ENCODE assay signal across 1 cellular context in genomic region chr17:73284906-73285602, GRCh38.
TF ChIP-seq lines count a peak whose summit lies in the region.

No MANE protein-coding gene starts in this region.

TF ChIP-seq in GM23338, 12 proteins besides CTCF, POLR2A, EP300 and RAD21 (continued from another document):
- TF ChIP-seq, protein P1, sequence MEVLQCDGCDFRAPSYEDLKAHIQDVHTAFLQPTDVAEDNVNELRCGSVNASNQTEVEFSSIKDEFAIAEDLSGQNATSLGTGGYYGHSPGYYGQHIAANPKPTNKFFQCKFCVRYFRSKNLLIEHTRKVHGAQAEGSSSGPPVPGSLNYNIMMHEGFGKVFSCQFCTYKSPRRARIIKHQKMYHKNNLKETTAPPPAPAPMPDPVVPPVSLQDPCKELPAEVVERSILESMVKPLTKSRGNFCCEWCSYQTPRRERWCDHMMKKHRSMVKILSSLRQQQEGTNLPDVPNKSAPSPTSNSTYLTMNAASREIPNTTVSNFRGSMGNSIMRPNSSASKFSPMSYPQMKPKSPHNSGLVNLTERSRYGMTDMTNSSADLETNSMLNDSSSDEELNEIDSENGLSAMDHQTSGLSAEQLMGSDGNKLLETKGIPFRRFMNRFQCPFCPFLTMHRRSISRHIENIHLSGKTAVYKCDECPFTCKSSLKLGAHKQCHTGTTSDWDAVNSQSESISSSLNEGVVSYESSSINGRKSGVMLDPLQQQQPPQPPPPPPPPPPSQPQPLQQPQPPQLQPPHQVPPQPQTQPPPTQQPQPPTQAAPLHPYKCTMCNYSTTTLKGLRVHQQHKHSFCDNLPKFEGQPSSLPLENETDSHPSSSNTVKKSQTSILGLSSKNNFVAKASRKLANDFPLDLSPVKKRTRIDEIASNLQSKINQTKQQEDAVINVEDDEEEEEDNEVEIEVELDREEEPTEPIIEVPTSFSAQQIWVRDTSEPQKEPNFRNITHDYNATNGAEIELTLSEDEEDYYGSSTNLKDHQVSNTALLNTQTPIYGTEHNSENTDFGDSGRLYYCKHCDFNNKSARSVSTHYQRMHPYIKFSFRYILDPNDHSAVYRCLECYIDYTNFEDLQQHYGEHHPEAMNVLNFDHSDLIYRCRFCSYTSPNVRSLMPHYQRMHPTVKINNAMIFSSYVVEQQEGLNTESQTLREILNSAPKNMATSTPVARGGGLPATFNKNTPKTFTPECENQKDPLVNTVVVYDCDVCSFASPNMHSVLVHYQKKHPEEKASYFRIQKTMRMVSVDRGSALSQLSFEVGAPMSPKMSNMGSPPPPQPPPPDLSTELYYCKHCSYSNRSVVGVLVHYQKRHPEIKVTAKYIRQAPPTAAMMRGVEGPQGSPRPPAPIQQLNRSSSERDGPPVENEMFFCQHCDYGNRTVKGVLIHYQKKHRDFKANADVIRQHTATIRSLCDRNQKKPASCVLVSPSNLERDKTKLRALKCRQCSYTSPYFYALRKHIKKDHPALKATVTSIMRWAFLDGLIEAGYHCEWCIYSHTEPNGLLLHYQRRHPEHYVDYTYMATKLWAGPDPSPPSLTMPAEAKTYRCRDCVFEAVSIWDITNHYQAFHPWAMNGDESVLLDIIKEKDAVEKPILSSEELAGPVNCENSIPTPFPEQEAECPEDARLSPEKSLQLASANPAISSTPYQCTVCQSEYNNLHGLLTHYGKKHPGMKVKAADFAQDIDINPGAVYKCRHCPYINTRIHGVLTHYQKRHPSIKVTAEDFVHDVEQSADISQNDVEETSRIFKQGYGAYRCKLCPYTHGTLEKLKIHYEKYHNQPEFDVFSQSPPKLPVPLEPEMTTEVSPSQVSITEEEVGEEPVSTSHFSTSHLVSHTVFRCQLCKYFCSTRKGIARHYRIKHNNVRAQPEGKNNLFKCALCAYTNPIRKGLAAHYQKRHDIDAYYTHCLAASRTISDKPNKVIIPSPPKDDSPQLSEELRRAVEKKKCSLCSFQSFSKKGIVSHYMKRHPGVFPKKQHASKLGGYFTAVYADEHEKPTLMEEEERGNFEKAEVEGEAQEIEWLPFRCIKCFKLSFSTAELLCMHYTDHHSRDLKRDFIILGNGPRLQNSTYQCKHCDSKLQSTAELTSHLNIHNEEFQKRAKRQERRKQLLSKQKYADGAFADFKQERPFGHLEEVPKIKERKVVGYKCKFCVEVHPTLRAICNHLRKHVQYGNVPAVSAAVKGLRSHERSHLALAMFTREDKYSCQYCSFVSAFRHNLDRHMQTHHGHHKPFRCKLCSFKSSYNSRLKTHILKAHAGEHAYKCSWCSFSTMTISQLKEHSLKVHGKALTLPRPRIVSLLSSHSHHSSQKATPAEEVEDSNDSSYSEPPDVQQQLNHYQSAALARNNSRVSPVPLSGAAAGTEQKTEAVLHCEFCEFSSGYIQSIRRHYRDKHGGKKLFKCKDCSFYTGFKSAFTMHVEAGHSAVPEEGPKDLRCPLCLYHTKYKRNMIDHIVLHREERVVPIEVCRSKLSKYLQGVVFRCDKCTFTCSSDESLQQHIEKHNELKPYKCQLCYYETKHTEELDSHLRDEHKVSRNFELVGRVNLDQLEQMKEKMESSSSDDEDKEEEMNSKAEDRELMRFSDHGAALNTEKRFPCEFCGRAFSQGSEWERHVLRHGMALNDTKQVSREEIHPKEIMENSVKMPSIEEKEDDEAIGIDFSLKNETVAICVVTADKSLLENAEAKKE (CRISPR knock-in tag; IDR thresholded peaks at IDR 0.05) = no peak
- TF ChIP-seq CREB1 (CRISPR knock-in tag; IDR thresholded peaks at IDR 0.05; ENCODE audit: low read depth) (no peak), ZNF331 (CRISPR knock-in tag; IDR thresholded peaks at IDR 0.05; ENCODE audit: low read depth) (no peak), EZH2phosphoT487 (IDR thresholded peaks at IDR 0.05; ENCODE audit: unreplicated experiment) (no peak), NANOG (IDR thresholded peaks at IDR 0.05; ENCODE audit: borderline replicate concordance) (no peak), POLR2AphosphoS5 (IDR thresholded peaks at IDR 0.05; ENCODE audit: low read depth) (no peak), STAT1 (IDR thresholded peaks at IDR 0.05; ENCODE audit: unreplicated experiment) (no peak), EZH2 (IDR thresholded peaks at IDR 0.05; ENCODE audit: low read depth, unreplicated experiment) (no peak), ZNF114 (CRISPR knock-in tag; IDR thresholded peaks at IDR 0.05) (no peak)
- TF ChIP-seq, protein P2, sequence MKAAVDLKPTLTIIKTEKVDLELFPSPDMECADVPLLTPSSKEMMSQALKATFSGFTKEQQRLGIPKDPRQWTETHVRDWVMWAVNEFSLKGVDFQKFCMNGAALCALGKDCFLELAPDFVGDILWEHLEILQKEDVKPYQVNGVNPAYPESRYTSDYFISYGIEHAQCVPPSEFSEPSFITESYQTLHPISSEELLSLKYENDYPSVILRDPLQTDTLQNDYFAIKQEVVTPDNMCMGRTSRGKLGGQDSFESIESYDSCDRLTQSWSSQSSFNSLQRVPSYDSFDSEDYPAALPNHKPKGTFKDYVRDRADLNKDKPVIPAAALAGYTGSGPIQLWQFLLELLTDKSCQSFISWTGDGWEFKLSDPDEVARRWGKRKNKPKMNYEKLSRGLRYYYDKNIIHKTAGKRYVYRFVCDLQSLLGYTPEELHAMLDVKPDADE (IDR thresholded peaks at IDR 0.05) = no peak
